Comparison of ENCODE assay signal across 19 cellular contexts in genomic region chr3:143166376-143166775, GRCh38. TPM values are rescaled to one million over a fixed set of nuclear protein-coding genes. Genes with fewer than 3 reads are reported as not detected.
DNase-seq lines count a peak whose midpoint lies in the region; FAIRE-seq and TF ChIP-seq lines count a peak whose summit lies in the region.
"Had no signal": no experiment of that assay in that cellular context is flagged by ENCODE, and none has a peak within 500 bp of the region (broad histone marks: within the 10 kb centered on the region; RNA-seq: fewer than 3 reads in every experiment).

No MANE protein-coding gene starts in this region.

- H3K36me3 Mint-ChIP-seq in CD14-positive monocyte: peaks cover 6 to 7% of the 10 kb centered on the region in 2 donors
- peaks cover 9% of the 10 kb centered on the region for H3K36me3 Mint-ChIP-seq in activated T-helper 1 cell treated with anti-CD3 and anti-CD28 coated beads, Interleukin-12 subunit alpha, Interleukin-12 subunit beta, Interleukin-2, Interleukin-4 antibody, amounts not matched to agents 30 ng/mL and 10 ng/mL and 1 ng/mL, durations not matched to agents 14 hours and 24 hours and 36 hours (ENCODE audit: low read depth)
- no peaks in the 10 kb centered on the region for H3K36me3 Mint-ChIP-seq in activated naive CD4-positive, alpha-beta T cell treated with anti-CD3 and anti-CD28 coated beads, Interleukin-2, amount 10 ng/mL, durations not matched to agents 7 days and 5 days
- H3K36me3 Mint-ChIP-seq: CD8-positive, alpha-beta memory T cell had no signal

- no peaks in the 10 kb centered on the region for H3K27me3 ChIP-seq in colonic mucosa
- H3K27me3 ChIP-seq: SJCRH30 had no signal

- intact Hi-C loops in CD14-positive monocyte (cut with micrococcal nuclease) (loop anchor here in 1 of 2 donors (5.0 kb wide), 1 partner anchor 44 kb away; no protein-coding TSS in a partner anchor), colonic mucosa (cut with DNase I) (no loop called here)
- intact Hi-C loops in activated T-helper 1 cell treated with anti-CD3 and anti-CD28 coated beads, Interleukin-12 subunit alpha, Interleukin-12 subunit beta, Interleukin-2, Interleukin-4 antibody, amounts not matched to agents 30 ng/mL and 10 ng/mL and 1 ng/mL, durations not matched to agents 14 hours and 24 hours and 36 hours (cut with micrococcal nuclease): loop anchor here (5.0 to 10.0 kb wide), 5 partner anchors 421 to 1622 kb away; partner anchors contain the start of genes ATR, DIPK2A and TRPC1

- H3K36me3 ChIP-seq in colonic mucosa: no peaks in the 10 kb centered on the region
- H3K36me3 ChIP-seq: SJCRH30 had no signal

- H3K4me1 Mint-ChIP-seq in CD14-positive monocyte: peaks cover 75% of the 10 kb centered on the region
- H3K4me1 Mint-ChIP-seq in activated T-helper 1 cell treated with anti-CD3 and anti-CD28 coated beads, Interleukin-12 subunit alpha, Interleukin-12 subunit beta, Interleukin-2, Interleukin-4 antibody, amounts not matched to agents 30 ng/mL and 10 ng/mL and 1 ng/mL, durations not matched to agents 14 hours and 24 hours and 36 hours (ENCODE audit: low read depth): peaks cover 83% of the 10 kb centered on the region
- H3K4me1 Mint-ChIP-seq in activated naive CD4-positive, alpha-beta T cell treated with anti-CD3 and anti-CD28 coated beads, Interleukin-2, amount 10 ng/mL, durations not matched to agents 7 days and 5 days: peaks cover 62% of the 10 kb centered on the region

- no peak overlapping the region for H3K4me3 ChIP-seq in colonic mucosa
- H3K4me3 ChIP-seq: SJCRH30 had no signal

- peak; percentile 55 for FAIRE-seq in GM12891 (lab: Jason Lieb, UNC)

- no peak for TF ChIP-seq CTCF in CD14-positive monocyte (IDR thresholded peaks at IDR 0.05)
- no peak for TF ChIP-seq CTCF in colonic mucosa (IDR thresholded peaks at IDR 0.05)

- H3K27ac Mint-ChIP-seq in CD14-positive monocyte: peak overlapping the region; percentile 59 to 88 (median 87)
- H3K27ac Mint-ChIP-seq in activated T-helper 1 cell treated with anti-CD3 and anti-CD28 coated beads, Interleukin-12 subunit alpha, Interleukin-12 subunit beta, Interleukin-2, Interleukin-4 antibody, amounts not matched to agents 30 ng/mL and 10 ng/mL and 1 ng/mL, durations not matched to agents 14 hours and 24 hours and 36 hours: no peak overlapping the region
- no peak overlapping the region for H3K27ac Mint-ChIP-seq in activated naive CD4-positive, alpha-beta T cell treated with anti-CD3 and anti-CD28 coated beads, Interleukin-2, amount 10 ng/mL, durations not matched to agents 7 days and 5 days
- H3K27ac Mint-ChIP-seq: B cell; CD8-positive, alpha-beta memory T cell; H9 had no signal

- H3K9me3 Mint-ChIP-seq in CD14-positive monocyte: peaks cover 0 to 3% (median 1%) of the 10 kb centered on the region in 7 donors
- no peaks in the 10 kb centered on the region for H3K9me3 Mint-ChIP-seq in activated T-helper 1 cell treated with anti-CD3 and anti-CD28 coated beads, Interleukin-12 subunit alpha, Interleukin-12 subunit beta, Interleukin-2, Interleukin-4 antibody, amounts not matched to agents 30 ng/mL and 10 ng/mL and 1 ng/mL, durations not matched to agents 14 hours and 24 hours and 36 hours
- no peaks in the 10 kb centered on the region for H3K9me3 Mint-ChIP-seq in activated naive CD4-positive, alpha-beta T cell treated with anti-CD3 and anti-CD28 coated beads, Interleukin-2, amount 10 ng/mL, durations not matched to agents 7 days and 5 days
- H3K9me3 Mint-ChIP-seq: CD8-positive, alpha-beta memory T cell; H9 had no signal

- CTCF ChIA-PET in activated naive CD4-positive, alpha-beta T cell treated with anti-CD3 and anti-CD28 coated beads, Interleukin-2, amount 10 ng/mL, durations not matched to agents 7 days and 5 days (lab: Charles Lee): interaction anchor here (2.2 kb wide), 1 partner anchor 45 kb away, joined by 6 read pairs; no protein-coding TSS in a partner anchor

- no peak overlapping the region for H3K4me3 Mint-ChIP-seq in CD14-positive monocyte
- peak overlapping the region; percentile 5 for H3K4me3 Mint-ChIP-seq in activated T-helper 1 cell treated with anti-CD3 and anti-CD28 coated beads, Interleukin-12 subunit alpha, Interleukin-12 subunit beta, Interleukin-2, Interleukin-4 antibody, amounts not matched to agents 30 ng/mL and 10 ng/mL and 1 ng/mL, durations not matched to agents 14 hours and 24 hours and 36 hours
- no peak overlapping the region for H3K4me3 Mint-ChIP-seq in activated naive CD4-positive, alpha-beta T cell treated with anti-CD3 and anti-CD28 coated beads, Interleukin-2, amount 10 ng/mL, durations not matched to agents 7 days and 5 days
- H3K4me3 Mint-ChIP-seq: B cell; CD8-positive, alpha-beta memory T cell; H9 had no signal

- H3K9ac ChIP-seq in colonic mucosa (ENCODE audit: low read depth in 2 of 2, low read length in 2 of 2): no peak overlapping the region

- H3K4me1 ChIP-seq in colonic mucosa: no peaks in the 10 kb centered on the region
- H3K4me1 ChIP-seq: SJCRH30 had no signal

- no peak overlapping the region for H3K27ac ChIP-seq in colonic mucosa
- H3K27ac ChIP-seq: RWPE1, SJCRH30 had no signal

- no peak for TF ChIP-seq POLR2A in GM12891 (IDR thresholded peaks at IDR 0.05; ENCODE audit: low read depth, low read length)

- H3K27me3 Mint-ChIP-seq in CD14-positive monocyte (ENCODE audit: low read depth in 3 of 3): no peaks in the 10 kb centered on the region
- no peaks in the 10 kb centered on the region for H3K27me3 Mint-ChIP-seq in activated T-helper 1 cell treated with anti-CD3 and anti-CD28 coated beads, Interleukin-12 subunit alpha, Interleukin-12 subunit beta, Interleukin-2, Interleukin-4 antibody, amounts not matched to agents 30 ng/mL and 10 ng/mL and 1 ng/mL, durations not matched to agents 14 hours and 24 hours and 36 hours (ENCODE audit: insufficient read depth)
- no peaks in the 10 kb centered on the region for H3K27me3 Mint-ChIP-seq in activated naive CD4-positive, alpha-beta T cell treated with anti-CD3 and anti-CD28 coated beads, Interleukin-2, amount 10 ng/mL, durations not matched to agents 7 days and 5 days
- H3K27me3 Mint-ChIP-seq: B cell had no signal

- DNase-seq in CD14-positive monocyte (ENCODE audit: low spot score) (no peak), GM12891 (ENCODE audit: insufficient read length, low spot score) (no peak), iris pigment epithelial cell (ENCODE audit: low read depth) (peak; percentile 24), colonic mucosa (no peak), hepatic stellate cell (ENCODE audit: low spot score) (no peak)
- DNase-seq in activated T-helper 1 cell treated with anti-CD3 and anti-CD28 coated beads, Interleukin-12 subunit alpha, Interleukin-12 subunit beta, Interleukin-2, Interleukin-4 antibody, amounts not matched to agents 30 ng/mL and 10 ng/mL and 1 ng/mL, durations not matched to agents 14 hours and 24 hours and 36 hours (ENCODE audit: low spot score): no peak
- no peak for DNase-seq in activated naive CD4-positive, alpha-beta T cell treated with anti-CD3 and anti-CD28 coated beads, Interleukin-2, amount 10 ng/mL, durations not matched to agents 7 days and 5 days
- DNase-seq in NK-92 treated with Interleukin-12 subunit alpha and Interleukin-12 subunit beta, amount 100 ng/mL, for 24 hours (lab: John Stamatoyannopoulos, UW): no peak
- DNase-seq: ACHN; CD8-positive, alpha-beta memory T cell; H9; Karpas-422; NCI-H1417 treated with DMSO at 0.1 percent for 48 hours; NCI-H2029 treated with DMSO at 0.1 percent for 48 hours; NCI-H2227 treated with DMSO at 0.1 percent for 48 hours; NCI-H526; SJCRH30 had no signal

- H3K9me3 ChIP-seq in colonic mucosa: no peaks in the 10 kb centered on the region
- H3K9me3 ChIP-seq: SJCRH30 had no signal

TF ChIP-seq in GM12891, 5 proteins besides CTCF, POLR2A, EP300 and RAD21:
- TF ChIP-seq TAF1 (IDR thresholded peaks at IDR 0.05; ENCODE audit: low read depth, low read length) (no peak), POLR2AphosphoS5 (IDR thresholded peaks at IDR 0.05; ENCODE audit: low read depth, low read length) (no peak)

RNA-seq across cellular contexts. Expression of gene CHST2, which starts 46.8 kb away (rescaled TPM):
- polyA plus RNA-seq in CD14-positive monocyte: 10 to 100 TPM in 1 of 2 donors, 1 to 10 TPM in 1; 9.6 to 18.0 TPM
- 21.8 TPM for polyA plus RNA-seq in GM12891 (2012; ENCODE audit: low read depth, missing spikeins)
- 11.3 and 11.4 TPM in 2 replicates for total RNA-seq in activated T-helper 1 cell treated with anti-CD3 and anti-CD28 coated beads, Interleukin-12 subunit alpha, Interleukin-12 subunit beta, Interleukin-2, Interleukin-4 antibody, amounts not matched to agents 30 ng/mL and 10 ng/mL and 1 ng/mL, durations not matched to agents 14 hours and 24 hours and 36 hours
- 1 to 10 TPM; 1.8 to 2.5 TPM for total RNA-seq in colonic mucosa

Comparison
In these comparisons a context has a peak if more than half of its experiments do, and no peak if none do; other contexts are left out.
1. H3K27ac Mint-ChIP-seq: peak in CD14-positive monocyte (7 of 7); none in activated T-helper 1 cell treated with anti-CD3 and anti-CD28 coated beads, Interleukin-12 subunit alpha, Interleukin-12 subunit beta, Interleukin-2, Interleukin-4 antibody, amounts not matched to agents 30 ng/mL and 10 ng/mL and 1 ng/mL, durations not matched to agents 14 hours and 24 hours and 36 hours (single experiment) and activated naive CD4-positive, alpha-beta T cell treated with anti-CD3 and anti-CD28 coated beads, Interleukin-2, amount 10 ng/mL, durations not matched to agents 7 days and 5 days (single experiment).